ENCODE assay signal across 14 cellular contexts in genomic region chr10:102712089-102712488, GRCh38. TPM values are rescaled to one million over a fixed set of nuclear protein-coding genes. Genes with fewer than 3 reads are reported as not detected.
DNase-seq lines count a peak whose midpoint lies in the region; ATAC-seq and TF ChIP-seq lines count a peak whose summit lies in the region.
"Had no signal": no experiment of that assay in that cellular context is flagged by ENCODE, and none has a peak within 500 bp of the region (broad histone marks: within the 10 kb centered on the region; RNA-seq: fewer than 3 reads in every experiment).

No MANE protein-coding gene starts in this region.

- H3K27ac Mint-ChIP-seq in stimulated activated naive CD8-positive, alpha-beta T cell treated with anti-CD3 and anti-CD28 coated beads, Interleukin-15, Interleukin-2, amounts not matched to agents 100 ng/mL and 50 ng/mL, for 24 hours, result peak overlapping the region; percentile 52
- H3K27ac Mint-ChIP-seq in stimulated activated naive CD8-positive, alpha-beta T cell treated with anti-CD3 and anti-CD28 coated beads, Interleukin-15, amount 100 ng/mL, for 72 hours, result no peak overlapping the region
- no peak overlapping the region for H3K27ac Mint-ChIP-seq in glutamatergic neuron (ENCODE audit: unreplicated experiment)

- DNase-seq in stimulated activated naive CD8-positive, alpha-beta T cell treated with anti-CD3 and anti-CD28 coated beads, Interleukin-15, amount 100 ng/mL, for 72 hours, result no peak
- no peak for DNase-seq in glutamatergic neuron
- DNase-seq in cerebellar nuclear complex (lab: John Stamatoyannopoulos, UW), result no peak
- DNase-seq in effector memory CD4-positive, alpha-beta T cell, result no peak
- DNase-seq: activated CD4-positive, CD25-positive, alpha-beta regulatory T cell; DND-41; hippocampal formation; left ventricle myocardium inferior; spleen; uterus had no signal

- peaks cover 7% of the 10 kb centered on the region; the same call in 1 of the 2 replicates for H3K79me2 ChIP-seq in OCI-LY1 (ENCODE audit: insufficient read depth, low read length)

- peaks cover 50% of the 10 kb centered on the region for H3K4me1 ChIP-seq in OCI-LY1 (ENCODE audit: insufficient read depth, low read length, severe bottlenecking)
- H3K4me1 ChIP-seq in effector memory CD4-positive, alpha-beta T cell (ENCODE audit: control insufficient read depth, insufficient read depth, low read length, poor library complexity, severe bottlenecking), result peaks cover 3% of the 10 kb centered on the region

- peak overlapping the region; percentile 93 for H3K4me3 ChIP-seq in OCI-LY1 (ENCODE audit: low read depth, low read length, poor library complexity, severe bottlenecking)
- no peak overlapping the region for H3K4me3 ChIP-seq in effector memory CD4-positive, alpha-beta T cell (ENCODE audit: insufficient read depth, low read depth, low read length, poor library complexity, severe bottlenecking)
- H3K4me3 ChIP-seq: left ventricle myocardium inferior, uterus had no signal

- no peaks in the 10 kb centered on the region for H3K9me2 ChIP-seq in OCI-LY1 (ENCODE audit: low read depth, low read length)

- no peaks in the 10 kb centered on the region for H4K20me1 ChIP-seq in OCI-LY1 (ENCODE audit: insufficient read depth, low read length)

- no peaks in the 10 kb centered on the region for H3K9me3 ChIP-seq in OCI-LY1 (ENCODE audit: low read length)
- no peaks in the 10 kb centered on the region for H3K9me3 ChIP-seq in effector memory CD4-positive, alpha-beta T cell (ENCODE audit: control insufficient read depth, low read length)
- H3K9me3 ChIP-seq: left ventricle myocardium inferior, spleen, uterus had no signal

- no peaks in the 10 kb centered on the region for H3K9me3 Mint-ChIP-seq in stimulated activated naive CD8-positive, alpha-beta T cell treated with anti-CD3 and anti-CD28 coated beads, Interleukin-15, Interleukin-2, amounts not matched to agents 100 ng/mL and 50 ng/mL, for 24 hours
- H3K9me3 Mint-ChIP-seq in stimulated activated naive CD8-positive, alpha-beta T cell treated with anti-CD3 and anti-CD28 coated beads, Interleukin-15, amount 100 ng/mL, for 72 hours, result no peaks in the 10 kb centered on the region
- H3K9me3 Mint-ChIP-seq in glutamatergic neuron (ENCODE audit: unreplicated experiment), result peaks cover 7% of the 10 kb centered on the region

- H3K27ac ChIP-seq in OCI-LY1 (ENCODE audit: low read depth, low read length, poor library complexity, severe bottlenecking), result peak overlapping the region; percentile 62
- no peak overlapping the region for H3K27ac ChIP-seq in effector memory CD4-positive, alpha-beta T cell (ENCODE audit: insufficient read depth, low read length, poor library complexity, severe bottlenecking)
- H3K27ac ChIP-seq: left ventricle myocardium inferior had no signal

- no peaks in the 10 kb centered on the region for H3K27me3 ChIP-seq in OCI-LY1 (ENCODE audit: insufficient read depth, low read length)
- no peaks in the 10 kb centered on the region for H3K27me3 ChIP-seq in effector memory CD4-positive, alpha-beta T cell (replicated peaks; ENCODE audit: control insufficient read depth, insufficient read depth, low read length, poor library complexity, severe bottlenecking)
- H3K27me3 ChIP-seq: spleen, uterus had no signal

- no peaks in the 10 kb centered on the region for H3K27me3 Mint-ChIP-seq in stimulated activated naive CD8-positive, alpha-beta T cell treated with anti-CD3 and anti-CD28 coated beads, Interleukin-15, Interleukin-2, amounts not matched to agents 100 ng/mL and 50 ng/mL, for 24 hours
- no peaks in the 10 kb centered on the region for H3K27me3 Mint-ChIP-seq in stimulated activated naive CD8-positive, alpha-beta T cell treated with anti-CD3 and anti-CD28 coated beads, Interleukin-15, amount 100 ng/mL, for 72 hours
- peaks cover 5% of the 10 kb centered on the region for H3K27me3 Mint-ChIP-seq in glutamatergic neuron (ENCODE audit: unreplicated experiment)

- TF ChIP-seq CTCF in OCI-LY1 (IDR thresholded peaks at IDR 0.05; ENCODE audit: low read length) (no peak), glutamatergic neuron (IDR thresholded peaks at IDR 0.05; ENCODE audit: partially characterized antibody, unreplicated experiment) (no peak)

- H3K9ac ChIP-seq in OCI-LY1 (ENCODE audit: low read length), result peak overlapping the region; percentile 41; the same call in 1 of the 2 replicates

- H3K4me1 Mint-ChIP-seq in stimulated activated naive CD8-positive, alpha-beta T cell treated with anti-CD3 and anti-CD28 coated beads, Interleukin-15, Interleukin-2, amounts not matched to agents 100 ng/mL and 50 ng/mL, for 24 hours (ENCODE audit: low read depth), result peaks cover 67% of the 10 kb centered on the region
- H3K4me1 Mint-ChIP-seq in stimulated activated naive CD8-positive, alpha-beta T cell treated with anti-CD3 and anti-CD28 coated beads, Interleukin-15, amount 100 ng/mL, for 72 hours, result peaks cover 63% of the 10 kb centered on the region
- peaks cover 12% of the 10 kb centered on the region for H3K4me1 Mint-ChIP-seq in glutamatergic neuron (ENCODE audit: low read depth, unreplicated experiment)

- H3K4me2 ChIP-seq in OCI-LY1 (ENCODE audit: low read length), result peak overlapping the region; percentile 83

- no peaks in the 10 kb centered on the region for H3F3A ChIP-seq in OCI-LY1 (ENCODE audit: insufficient read depth, low read length)

- no peak overlapping the region for H2AFZ ChIP-seq in OCI-LY1 (ENCODE audit: low read length)

- peaks cover under 1% of the 10 kb centered on the region; the same call in 1 of the 2 replicates for H3K36me3 ChIP-seq in OCI-LY1 (ENCODE audit: insufficient read depth, low read length)
- no peaks in the 10 kb centered on the region for H3K36me3 ChIP-seq in effector memory CD4-positive, alpha-beta T cell (ENCODE audit: control insufficient read depth, insufficient read depth, low read length)
- H3K36me3 ChIP-seq: left ventricle myocardium inferior, spleen, uterus had no signal

- peak overlapping the region; percentile 93 for H3K4me3 Mint-ChIP-seq in stimulated activated naive CD8-positive, alpha-beta T cell treated with anti-CD3 and anti-CD28 coated beads, Interleukin-15, Interleukin-2, amounts not matched to agents 100 ng/mL and 50 ng/mL, for 24 hours
- no peak overlapping the region for H3K4me3 Mint-ChIP-seq in stimulated activated naive CD8-positive, alpha-beta T cell treated with anti-CD3 and anti-CD28 coated beads, Interleukin-15, amount 100 ng/mL, for 72 hours
- peak overlapping the region; percentile 88 for H3K4me3 Mint-ChIP-seq in glutamatergic neuron (ENCODE audit: unreplicated experiment)

- ATAC-seq in stimulated activated naive CD8-positive, alpha-beta T cell treated with anti-CD3 and anti-CD28 coated beads, Interleukin-15, amount 100 ng/mL, for 72 hours, result no peak
- ATAC-seq in GM21528 (IDR thresholded peaks at IDR 0.05; ENCODE audit: low FRiP score, unreplicated experiment), result no peak
- no peak for ATAC-seq in GM21423 (IDR thresholded peaks at IDR 0.05; ENCODE audit: unreplicated experiment)

- H3K36me3 Mint-ChIP-seq in stimulated activated naive CD8-positive, alpha-beta T cell treated with anti-CD3 and anti-CD28 coated beads, Interleukin-15, Interleukin-2, amounts not matched to agents 100 ng/mL and 50 ng/mL, for 24 hours (ENCODE audit: low read depth), result peaks cover 17% of the 10 kb centered on the region
- no peaks in the 10 kb centered on the region for H3K36me3 Mint-ChIP-seq in glutamatergic neuron (ENCODE audit: unreplicated experiment)

RNA-seq across cellular contexts. Expression of gene ARL3, which starts 2.1 kb away (rescaled TPM):
- 20.3 TPM for total RNA-seq in glutamatergic neuron (ENCODE audit: unreplicated experiment)

RNA-seq across cellular contexts. Expression of gene SFXN2, which starts 2.3 kb away (rescaled TPM):
- total RNA-seq in glutamatergic neuron (ENCODE audit: unreplicated experiment), result 5.4 TPM

RNA-seq across cellular contexts. Expression of gene WBP1L, which starts 31.7 kb away (rescaled TPM):
- total RNA-seq in glutamatergic neuron (ENCODE audit: unreplicated experiment), result 29.6 TPM

Comparison
In these comparisons a context has a peak if more than half of its experiments do, and no peak if none do; other contexts are left out.
1. H3K4me3 Mint-ChIP-seq: peak in stimulated activated naive CD8-positive, alpha-beta T cell treated with anti-CD3 and anti-CD28 coated beads, Interleukin-15, Interleukin-2, amounts not matched to agents 100 ng/mL and 50 ng/mL, for 24 hours (single experiment) and glutamatergic neuron (single experiment); none in stimulated activated naive CD8-positive, alpha-beta T cell treated with anti-CD3 and anti-CD28 coated beads, Interleukin-15, amount 100 ng/mL, for 72 hours (0 of 2).